In genomic region chr6:159623156-159623555, GRCh38 we compare ENCODE assay signal across 20 cellular contexts.
DNase-seq lines count a peak whose midpoint lies in the region; ATAC-seq, FAIRE-seq and TF ChIP-seq lines count a peak whose summit lies in the region.
"Had no signal": no experiment of that assay in that cellular context is flagged by ENCODE, and none has a peak within 500 bp of the region (broad histone marks: within the 10 kb centered on the region; RNA-seq: fewer than 3 reads in every experiment).

No MANE protein-coding gene starts in this region.

- no peak overlapping the region for H3K9ac ChIP-seq in HepG2 (ENCODE audit: insufficient read depth, low read depth, low read length)
- H3K9ac ChIP-seq: BLaER1 treated with 17β-estradiol and CSF1 and Interleukin-3, amounts not matched to agents 10 nM and 100 nM had no signal

- intact Hi-C loops in HepG2 (cut with micrococcal nuclease; ENCODE audit: unreplicated experiment) (no loop called here), right lobe of liver (cut with DNase I) (no loop called here), esophagus muscularis mucosa (cut with DNase I) (no loop called here)

- no peak for TF ChIP-seq POLR2A in HepG2 (IDR thresholded peaks at IDR 0.05; ENCODE audit: insufficient read depth in 1 of 2, low read depth in 2 of 2, low read length in 2 of 2)
- TF ChIP-seq POLR2A in right lobe of liver (IDR thresholded peaks at IDR 0.05): no peak
- TF ChIP-seq POLR2A in esophagus muscularis mucosa (IDR thresholded peaks at IDR 0.05; ENCODE audit: low read depth): no peak

- FAIRE-seq in HepG2 (lab: Jason Lieb, UNC): no peak
- FAIRE-seq: A549, D721Med, G401.6, GM12891, GM18507 had no signal

- POLR2A ChIA-PET in HepG2 (lab: Yijun Ruan, JAX): no interaction called here

- H2AFZ ChIP-seq in HepG2 (ENCODE audit: low read length): no peak overlapping the region

- no peak for TF ChIP-seq RAD21 in HepG2 (CRISPR knock-in tag; IDR thresholded peaks at IDR 0.05)

- H4K20me1 ChIP-seq in HepG2 (ENCODE audit: insufficient read depth, low read length): no peaks in the 10 kb centered on the region
- H4K20me1 ChIP-seq: BLaER1 treated with 17β-estradiol and CSF1 and Interleukin-3, amounts not matched to agents 10 nM and 100 nM had no signal

- in situ Hi-C loops in HepG2 (cut with HindIII; ENCODE audit: extremely low pct_ligation_motif_present, low pct_unique_long_range_greater_than_20kb): loop anchor here (25.0 kb wide), 1 partner anchor 411 kb away; no protein-coding TSS in a partner anchor

- CTCF ChIA-PET in HepG2 (lab: Yijun Ruan, JAX; ENCODE audit: low intra/inter-chr PET ratio, low total read pairs): no interaction called here

- H3K4me1 ChIP-seq in HepG2 (ENCODE audit: insufficient read depth, low read length) (no peaks in the 10 kb centered on the region), right lobe of liver (no peaks in the 10 kb centered on the region), esophagus muscularis mucosa (peaks cover 0 to 15% (median 10%) of the 10 kb centered on the region in 4 donors)
- H3K4me1 ChIP-seq: A549; BLaER1 treated with 17β-estradiol and CSF1 and Interleukin-3, amounts not matched to agents 10 nM and 100 nM; Caco-2 had no signal

- H3K79me2 ChIP-seq in HepG2 (ENCODE audit: insufficient read depth, low read length): no peaks in the 10 kb centered on the region

- H3K36me3 ChIP-seq in HepG2 (replicated peaks in 1 of 2; ENCODE audit: control insufficient read depth in 1 of 2, insufficient read depth in 2 of 2, low read length in 2 of 2) (no peaks in the 10 kb centered on the region), right lobe of liver (no peaks in the 10 kb centered on the region), esophagus muscularis mucosa (no peaks in the 10 kb centered on the region)

- ATAC-seq in HepG2: no peak
- ATAC-seq in right lobe of liver: no peak
- ATAC-seq in HG03025 (IDR thresholded peaks at IDR 0.05; ENCODE audit: low FRiP score, unreplicated experiment): no peak
- ATAC-seq: A549; CD8-positive, alpha-beta T cell had no signal

- H3K27ac ChIP-seq in HepG2 (ENCODE audit: extremely low read length, insufficient read depth, low read length) (no peak overlapping the region), right lobe of liver (no peak overlapping the region), esophagus muscularis mucosa (replicated peaks in 1 of 4) (no peak overlapping the region)
- H3K27ac ChIP-seq: 22Rv1; A549; BLaER1 treated with 17β-estradiol and CSF1 and Interleukin-3, amounts not matched to agents 10 nM and 100 nM; C4-2B had no signal

- no peaks in the 10 kb centered on the region for H3K9me3 ChIP-seq in HepG2 (ENCODE audit: low read length)
- no peaks in the 10 kb centered on the region for H3K9me3 ChIP-seq in right lobe of liver
- H3K9me3 ChIP-seq in esophagus muscularis mucosa: peaks cover 0 to 3% (median 0%) of the 10 kb centered on the region in 4 donors
- H3K9me3 ChIP-seq: A549, Caco-2 had no signal

- no peak overlapping the region for H3K4me3 ChIP-seq in HepG2 (replicated peaks in 1 of 3; ENCODE audit: insufficient read depth in 1 of 3, low read depth in 2 of 3, low read length in 3 of 3)
- H3K4me3 ChIP-seq in right lobe of liver: no peak overlapping the region
- no peak overlapping the region for H3K4me3 ChIP-seq in esophagus muscularis mucosa
- H3K4me3 ChIP-seq: A549; BLaER1 treated with 17β-estradiol and CSF1 and Interleukin-3, amounts not matched to agents 10 nM and 100 nM had no signal

- no peak overlapping the region for H3K4me2 ChIP-seq in HepG2 (ENCODE audit: low read depth, low read length)
- H3K4me2 ChIP-seq: A549; BLaER1 treated with 17β-estradiol and CSF1 and Interleukin-3, amounts not matched to agents 10 nM and 100 nM had no signal

- no peak for DNase-seq in HepG2 (ENCODE audit: low spot score)
- DNase-seq in right lobe of liver: no peak
- peak; percentile 3 for DNase-seq in esophagus muscularis mucosa (ENCODE audit: extremely low spot score)
- no peak for DNase-seq in NCI-H345 treated with DMSO at 0.1 percent for 48 hours (lab: John Stamatoyannopoulos, UW; ENCODE audit: unreplicated experiment)
- DNase-seq: AML-193; Caco-2; Calu3; CD4-positive, alpha-beta T cell; CD8-positive, alpha-beta T cell; DMS79 treated with DMSO at 0.1 percent for 48 hours; GF-D8 had no signal

- TF ChIP-seq CTCF in HepG2 (CRISPR knock-in tag; IDR thresholded peaks at IDR 0.05): no peak
- TF ChIP-seq CTCF in right lobe of liver (IDR thresholded peaks at IDR 0.05): no peak
- TF ChIP-seq CTCF in esophagus muscularis mucosa (IDR thresholded peaks at IDR 0.05): no peak

- no TSS peak for BruUV-seq in HepG2 (replicated peaks; lab: Mats Ljungman, UMichigan)

- H3K27me3 ChIP-seq in HepG2 (ENCODE audit: control insufficient read depth in 1 of 2, insufficient read depth in 2 of 2, low read length in 2 of 2): peaks cover 0 to 5% of the 10 kb centered on the region in 2 experiments; a peak in 1 of 5 replicates
- no peaks in the 10 kb centered on the region for H3K27me3 ChIP-seq in right lobe of liver
- no peaks in the 10 kb centered on the region for H3K27me3 ChIP-seq in esophagus muscularis mucosa
- H3K27me3 ChIP-seq: BLaER1 treated with 17β-estradiol and CSF1 and Interleukin-3, amounts not matched to agents 10 nM and 100 nM had no signal

- TF ChIP-seq EP300 in HepG2 (IDR thresholded peaks at IDR 0.05; ENCODE audit: low read depth in 2 of 2, low read length in 2 of 2) (no peak), HepG2 (CRISPR knock-in tag; IDR thresholded peaks at IDR 0.05; ENCODE audit: borderline replicate concordance) (no peak), esophagus muscularis mucosa (IDR thresholded peaks at IDR 0.05) (no peak)

- 83% methylated on average over 5 of the region's 5 CpGs for WGBS in HepG2 (ENCODE audit: low lambda C conversion rate)
- 91% methylated on average over 4 of the region's 5 CpGs for WGBS in right lobe of liver (ENCODE audit: insufficient coverage, low coverage, low lambda C conversion rate, missing lambda C conversion rate)
- 96% methylated on average over 5 of the region's 5 CpGs for WGBS in esophagus muscularis mucosa

TF ChIP-seq in HepG2, 621 proteins besides CTCF, POLR2A, EP300 and RAD21:
- TF ChIP-seq ATF7 (IDR thresholded peaks at IDR 0.05): peak; percentile 45
- TF ChIP-seq ATF7 (CRISPR knock-in tag; IDR thresholded peaks at IDR 0.05): no peak
- no peak for TF ChIP-seq JARID2 (CRISPR knock-in tag; IDR thresholded peaks at IDR 0.05; ENCODE audit: insufficient replicate concordance)
- TF ChIP-seq KDM3A (CRISPR knock-in tag; IDR thresholded peaks at IDR 0.05; ENCODE audit: low read depth): no peak
- no peak for TF ChIP-seq ZMAT3 (CRISPR knock-in tag; conservative IDR thresholded peaks at IDR 0.05)
- TF ChIP-seq CEBPB (IDR thresholded peaks at IDR 0.05; ENCODE audit: borderline replicate concordance, low read depth, low read length): peak; percentile 50; the same call in 1 of the 2 replicates
